13 cellular contexts compared by ENCODE assay signal in genomic region chr11:93842461-93842860, GRCh38. TPM values are rescaled to one million over a fixed set of nuclear protein-coding genes. Genes with fewer than 3 reads are reported as not detected.
A peak's percentile ranks its signal among the peaks of the same experiment; 100 is the strongest.
DNase-seq lines count a peak whose midpoint lies in the region; ATAC-seq and TF ChIP-seq lines count a peak whose summit lies in the region.
"Had no signal": no experiment of that assay in that cellular context is flagged by ENCODE, and none has a peak within 500 bp of the region (broad histone marks: within the 10 kb centered on the region; RNA-seq: fewer than 3 reads in every experiment).

No MANE protein-coding gene starts in this region.

- H3K4me1 ChIP-seq in Peyer's patch (peaks cover 0 to 18% (median 0%) of the 10 kb centered on the region in 4 donors), endodermal cell (ENCODE audit: control insufficient read depth, insufficient read depth, low read length) (no peaks in the 10 kb centered on the region)

- no peaks in the 10 kb centered on the region for H3K9me3 Mint-ChIP-seq in endodermal cell
- H3K9me3 Mint-ChIP-seq: CD4-positive, alpha-beta memory T cell had no signal

- DNase-seq in EH (ENCODE audit: low read depth): peak; percentile 72
- DNase-seq in Peyer's patch: peak in 2 of 3 donors; percentile 86 to 87
- DNase-seq in endodermal cell: peak; percentile 26
- peak; percentile 32 for DNase-seq in non-pigmented ciliary epithelial cell (ENCODE audit: low read depth)
- DNase-seq in NCI-H1694 treated with DMSO at 0.1 percent for 48 hours (lab: John Stamatoyannopoulos, UW): no peak
- DNase-seq in NCI-H1048 (lab: John Stamatoyannopoulos, UW): no peak
- DNase-seq in SIG-M5 treated with dmso at 0.1 percent for 504 hours (lab: John Stamatoyannopoulos, UW; ENCODE audit: unreplicated experiment): no peak
- DNase-seq: CD4-positive, alpha-beta memory T cell; NCI-H1092 treated with DMSO at 0.1 percent for 48 hours; NCI-H69 had no signal

- H3K27me3 Mint-ChIP-seq in endodermal cell (ENCODE audit: insufficient read depth): no peaks in the 10 kb centered on the region

- H3K9me3 ChIP-seq in Peyer's patch (no peaks in the 10 kb centered on the region), endodermal cell (ENCODE audit: control insufficient read depth, low read length) (no peaks in the 10 kb centered on the region)
- H3K9me3 ChIP-seq: neutrophil had no signal

- WGBS in endodermal cell (ENCODE audit: insufficient coverage in 1 of 2, insufficient read length in 1 of 2), 2 experiments: 63 to 79% methylated on average over 4 to 6 of the region's 6 CpGs

- no peak for TF ChIP-seq POLR2A in Peyer's patch (IDR thresholded peaks at IDR 0.05)

- TF ChIP-seq CTCF in Peyer's patch (IDR thresholded peaks at IDR 0.05) (no peak), endodermal cell (conservative IDR thresholded peaks at IDR 0.05) (no peak)

- peak overlapping the region in 1 of 4 donors; percentile 59 for H3K27ac ChIP-seq in Peyer's patch
- no peak overlapping the region for H3K27ac ChIP-seq in endodermal cell (ENCODE audit: low read depth, low read length)
- H3K27ac ChIP-seq: neutrophil had no signal

- no peaks in the 10 kb centered on the region for H3K27me3 ChIP-seq in Peyer's patch
- no peaks in the 10 kb centered on the region for H3K27me3 ChIP-seq in endodermal cell (ENCODE audit: control insufficient read depth, insufficient read depth, low read length, poor library complexity, severe bottlenecking)
- H3K27me3 ChIP-seq: neutrophil had no signal

- H3K4me3 Mint-ChIP-seq in endodermal cell: no peak overlapping the region
- H3K4me3 Mint-ChIP-seq: CD4-positive, alpha-beta memory T cell had no signal

- H3K9ac ChIP-seq in endodermal cell (ENCODE audit: extremely low read depth, low read length, poor library complexity, severe bottlenecking): no peak overlapping the region

- no peak overlapping the region for H3K27ac Mint-ChIP-seq in endodermal cell
- H3K27ac Mint-ChIP-seq: CD4-positive, alpha-beta memory T cell had no signal

- H3K36me3 ChIP-seq in Peyer's patch (no peaks in the 10 kb centered on the region), endodermal cell (ENCODE audit: control insufficient read depth, insufficient read depth, low read length) (no peaks in the 10 kb centered on the region)
- H3K36me3 ChIP-seq: neutrophil had no signal

- no peak overlapping the region for H3K4me3 ChIP-seq in Peyer's patch
- H3K4me3 ChIP-seq in endodermal cell (ENCODE audit: low read length): no peak overlapping the region

- no peaks in the 10 kb centered on the region for H3K36me3 Mint-ChIP-seq in endodermal cell (ENCODE audit: low read depth)
- H3K36me3 Mint-ChIP-seq: CD4-positive, alpha-beta memory T cell had no signal

- ATAC-seq in GM18870 (IDR thresholded peaks at IDR 0.05; ENCODE audit: unreplicated experiment): no peak

- H3K4me1 Mint-ChIP-seq in endodermal cell: peaks cover 15% of the 10 kb centered on the region
- H3K4me1 Mint-ChIP-seq: CD4-positive, alpha-beta memory T cell had no signal

RNA-seq across cellular contexts. Expression of gene VSTM5, which starts 8.0 kb away (rescaled TPM):
- total RNA-seq in Peyer's patch: 1 to 10 TPM; 1.1 to 2.2 (median 1.5) TPM
- total RNA-seq in endodermal cell: under 1 TPM; 0.29 to 0.75 TPM
- 0.25 TPM for polyA plus RNA-seq in endodermal cell (2013, experiment 1 of 2)
- 0.25 TPM for polyA plus RNA-seq in endodermal cell (2013, experiment 2 of 2)
- total RNA-seq: CD4-positive, alpha-beta memory T cell; subcutaneous adipose tissue had no signal
- polyA plus RNA-seq: CD4-positive, alpha-beta memory T cell had no signal

RNA-seq across cellular contexts. Expression of gene MED17, which starts 58.4 kb away (rescaled TPM):
- total RNA-seq in Peyer's patch (10 to 100 TPM; 22.3 to 33.8 (median 27.3) TPM), endodermal cell (10 to 100 TPM; 40.6 to 46.2 TPM)
- polyA plus RNA-seq in endodermal cell (2013, experiment 1 of 2): 41.1 TPM
- polyA plus RNA-seq in endodermal cell (2013, experiment 2 of 2): 41.4 TPM

Comparison
In these comparisons a context has a peak if more than half of its experiments do, and no peak if none do; other contexts are left out.
1. DNase-seq: peak in EH (single experiment), Peyer's patch (2 of 3), endodermal cell (single experiment) and non-pigmented ciliary epithelial cell (single experiment); none in NCI-H1694 treated with DMSO at 0.1 percent for 48 hours (single experiment), NCI-H1048 (single experiment) and SIG-M5 treated with dmso at 0.1 percent for 504 hours (single experiment).